35 cellular contexts compared by ENCODE assay signal in genomic region chr1:56873213-56873612, GRCh38. TPM values are rescaled to one million over a fixed set of nuclear protein-coding genes. Genes with fewer than 3 reads are reported as not detected.
"Had no signal": no experiment of that assay in that cellular context is flagged by ENCODE, and none has a peak within 500 bp of the region (broad histone marks: within the 10 kb centered on the region; RNA-seq: fewer than 3 reads in every experiment).

No MANE protein-coding gene starts in this region.

- H3K9me3 Mint-ChIP-seq: activated CD4-positive, alpha-beta memory T cell treated with anti-CD3 and anti-CD28 coated beads for 36 hours; activated CD4-positive, alpha-beta T cell treated with anti-CD3 and anti-CD28 coated beads, Interleukin-2, amount 10 ng/mL, durations not matched to agents 24 days and 14 days; activated naive CD4-positive, alpha-beta T cell treated with anti-CD3 and anti-CD28 coated beads, Interleukin-2, amount 10 ng/mL, durations not matched to agents 7 days and 5 days; activated naive CD8-positive, alpha-beta T cell treated with anti-CD3 and anti-CD28 coated beads, Interleukin-2, amount 10 ng/mL, durations not matched to agents 7 days and 5 days; activated T-helper 1 cell treated with anti-CD3 and anti-CD28 coated beads, Interleukin-12 subunit alpha, Interleukin-12 subunit beta, Interleukin-2, Interleukin-4 antibody, amounts not matched to agents 30 ng/mL and 10 ng/mL and 1 ng/mL, durations not matched to agents 14 hours and 24 hours and 36 hours; activated T-helper 2 cell treated with anti-CD3 and anti-CD28 coated beads, Interferon-gamma antibody, Interleukin-2, Interleukin-4, amounts not matched to agents 10 μg/mL and 5 μg/mL and 100 μg/mL, durations not matched to agents 14 hours and 24 hours and 36 hours; effector memory CD8-positive, alpha-beta T cell; T-cell; T-helper 1 cell treated with Interleukin-12 subunit alpha and Interleukin-12 subunit beta and Interleukin-4 antibody, amounts not matched to agents 30 μg/mL and 1 μg/mL, for 36 hours; T-helper 2 cell treated with Interferon-gamma antibody and Interleukin-4, amounts not matched to agents 5 μg/mL and 100 μg/mL, for 36 hours had no signal

- H3K27me3 Mint-ChIP-seq: activated CD4-positive, alpha-beta T cell treated with anti-CD3 and anti-CD28 coated beads, Interleukin-2, amount 10 ng/mL, durations not matched to agents 24 days and 14 days; activated CD8-positive, alpha-beta memory T cell treated with anti-CD3 and anti-CD28 coated beads, Interleukin-2, amount 10 ng/mL, durations not matched to agents 7 days and 5 days; activated naive CD4-positive, alpha-beta T cell treated with anti-CD3 and anti-CD28 coated beads, Interleukin-2, amount 10 ng/mL, durations not matched to agents 7 days and 5 days had no signal

- H3K4me3 Mint-ChIP-seq: activated CD4-positive, alpha-beta memory T cell treated with anti-CD3 and anti-CD28 coated beads for 36 hours; activated CD4-positive, alpha-beta T cell treated with anti-CD3 and anti-CD28 coated beads for 36 hours; activated CD4-positive, alpha-beta T cell treated with anti-CD3 and anti-CD28 coated beads, Interleukin-2, amount 10 ng/mL, durations not matched to agents 24 days and 14 days; activated CD8-positive, alpha-beta memory T cell treated with anti-CD3 and anti-CD28 coated beads, Interleukin-2, amount 10 ng/mL, durations not matched to agents 7 days and 5 days; activated CD8-positive, alpha-beta T cell treated with anti-CD3 and anti-CD28 coated beads, Interleukin-2, amount 10 ng/mL, durations not matched to agents 7 days and 5 days; activated naive CD4-positive, alpha-beta T cell treated with anti-CD3 and anti-CD28 coated beads, Interleukin-2, amount 10 ng/mL, durations not matched to agents 7 days and 5 days; activated naive CD8-positive, alpha-beta T cell treated with anti-CD3 and anti-CD28 coated beads, Interleukin-2, amount 10 ng/mL, durations not matched to agents 7 days and 5 days; activated T-helper 1 cell treated with anti-CD3 and anti-CD28 coated beads, Interleukin-12 subunit alpha, Interleukin-12 subunit beta, Interleukin-2, Interleukin-4 antibody, amounts not matched to agents 30 ng/mL and 10 ng/mL and 1 ng/mL, durations not matched to agents 14 hours and 24 hours and 36 hours; effector memory CD8-positive, alpha-beta T cell; T-cell; T-helper 1 cell treated with Interleukin-12 subunit alpha and Interleukin-12 subunit beta and Interleukin-4 antibody, amounts not matched to agents 30 μg/mL and 1 μg/mL, for 36 hours; T-helper 2 cell treated with Interferon-gamma antibody and Interleukin-4, amounts not matched to agents 5 μg/mL and 100 μg/mL, for 36 hours had no signal

- H3K4me3 ChIP-seq: ascending aorta, esophagus squamous epithelium, gastrocnemius medialis, heart left ventricle had no signal

- H3K36me3 Mint-ChIP-seq: activated CD4-positive, alpha-beta memory T cell treated with anti-CD3 and anti-CD28 coated beads for 36 hours; activated CD8-positive, alpha-beta memory T cell treated with anti-CD3 and anti-CD28 coated beads, Interleukin-2, amount 10 ng/mL, durations not matched to agents 7 days and 5 days; activated naive CD4-positive, alpha-beta T cell treated with anti-CD3 and anti-CD28 coated beads, Interleukin-2, amount 10 ng/mL, durations not matched to agents 7 days and 5 days; activated naive CD4-positive, alpha-beta T cell treated with anti-CD3 and anti-CD28 coated beads, Interleukin-2, amount 50 U/mL, for 72 hours; activated naive CD8-positive, alpha-beta T cell treated with anti-CD3 and anti-CD28 coated beads, Interleukin-2, amount 10 ng/mL, durations not matched to agents 7 days and 5 days; T-cell had no signal

- DNase-seq: activated CD4-positive, alpha-beta memory T cell treated with anti-CD3 and anti-CD28 coated beads for 36 hours; activated CD4-positive, alpha-beta T cell treated with anti-CD3 and anti-CD28 coated beads for 36 hours; activated CD4-positive, alpha-beta T cell treated with anti-CD3 and anti-CD28 coated beads, Interleukin-2, amount 10 ng/mL, durations not matched to agents 24 days and 14 days; activated CD4-positive, CD25-positive, alpha-beta regulatory T cell; activated CD4-positive, CD25-positive, alpha-beta regulatory T cell treated with anti-CD3 and anti-CD28 coated beads, Interleukin-2, amount 50 U/mL, for 72 hours; activated CD8-positive, alpha-beta memory T cell treated with anti-CD3 and anti-CD28 coated beads, Interleukin-2, amount 10 ng/mL, durations not matched to agents 7 days and 5 days; activated CD8-positive, alpha-beta memory T cell treated with anti-CD3 and anti-CD28 coated beads, Interleukin-2, amount 50 U/mL, for 4 hours; activated CD8-positive, alpha-beta T cell treated with anti-CD3 and anti-CD28 coated beads, Interleukin-2, amount 10 ng/mL, durations not matched to agents 7 days and 5 days; activated effector memory CD4-positive, alpha-beta T cell treated with anti-CD3 and anti-CD28 coated beads, Interleukin-2, amount 50 U/mL, for 16 hours; activated naive CD4-positive, alpha-beta T cell treated with anti-CD3 and anti-CD28 coated beads, Interleukin-2, amount 10 ng/mL, durations not matched to agents 7 days and 5 days; activated naive CD8-positive, alpha-beta T cell treated with anti-CD3 and anti-CD28 coated beads, Interleukin-2, amount 10 ng/mL, durations not matched to agents 7 days and 5 days; activated T-cell treated with anti-CD3 and anti-CD28 coated beads, Interleukin-2, amount 50 U/mL, for 1 hour; activated T-cell treated with anti-CD3 and anti-CD28 coated beads, Interleukin-2, amount 50 U/mL, for 48 hours; brain microvascular endothelial cell; caudate nucleus; cortex of kidney; dermis blood vessel endothelial cell; effector CD4-positive, alpha-beta T cell; effector memory CD8-positive, alpha-beta T cell; esophagus squamous epithelium; gastrocnemius medialis; glutamatergic neuron; heart left ventricle; T-cell had no signal

- H3K9me3 ChIP-seq: ascending aorta, esophagus squamous epithelium, gastrocnemius medialis, heart left ventricle had no signal

- H3K36me3 ChIP-seq: ascending aorta, brain microvascular endothelial cell, esophagus squamous epithelium, gastrocnemius medialis, heart left ventricle had no signal

- H3K4me1 ChIP-seq: ascending aorta, esophagus squamous epithelium, gastrocnemius medialis had no signal

- H3K27ac Mint-ChIP-seq: activated CD4-positive, alpha-beta memory T cell treated with anti-CD3 and anti-CD28 coated beads for 36 hours; activated CD4-positive, alpha-beta T cell treated with anti-CD3 and anti-CD28 coated beads for 36 hours; activated CD4-positive, alpha-beta T cell treated with anti-CD3 and anti-CD28 coated beads, Interleukin-2, amount 10 ng/mL, durations not matched to agents 24 days and 14 days; activated CD8-positive, alpha-beta memory T cell treated with anti-CD3 and anti-CD28 coated beads, Interleukin-2, amount 10 ng/mL, durations not matched to agents 7 days and 5 days; activated CD8-positive, alpha-beta T cell treated with anti-CD3 and anti-CD28 coated beads, Interleukin-2, amount 10 ng/mL, durations not matched to agents 7 days and 5 days; activated naive CD4-positive, alpha-beta T cell treated with anti-CD3 and anti-CD28 coated beads, Interleukin-2, amount 10 ng/mL, durations not matched to agents 7 days and 5 days; activated naive CD4-positive, alpha-beta T cell treated with anti-CD3 and anti-CD28 coated beads, Interleukin-2, amount 50 U/mL, for 72 hours; activated naive CD8-positive, alpha-beta T cell treated with anti-CD3 and anti-CD28 coated beads, Interleukin-2, amount 10 ng/mL, durations not matched to agents 7 days and 5 days; activated T-helper 1 cell treated with anti-CD3 and anti-CD28 coated beads, Interleukin-12 subunit alpha, Interleukin-12 subunit beta, Interleukin-2, Interleukin-4 antibody, amounts not matched to agents 30 ng/mL and 10 ng/mL and 1 ng/mL, durations not matched to agents 14 hours and 24 hours and 36 hours; activated T-helper 2 cell treated with anti-CD3 and anti-CD28 coated beads, Interferon-gamma antibody, Interleukin-2, Interleukin-4, amounts not matched to agents 10 μg/mL and 5 μg/mL and 100 μg/mL, durations not matched to agents 14 hours and 24 hours and 36 hours; effector memory CD8-positive, alpha-beta T cell; T-cell; T-helper 1 cell treated with Interleukin-12 subunit alpha and Interleukin-12 subunit beta and Interleukin-4 antibody, amounts not matched to agents 30 μg/mL and 1 μg/mL, for 36 hours; T-helper 2 cell treated with Interferon-gamma antibody and Interleukin-4, amounts not matched to agents 5 μg/mL and 100 μg/mL, for 36 hours had no signal

- H3K27me3 ChIP-seq: ascending aorta, brain microvascular endothelial cell, gastrocnemius medialis had no signal

- H3K4me1 Mint-ChIP-seq: activated CD4-positive, alpha-beta T cell treated with anti-CD3 and anti-CD28 coated beads for 36 hours; activated CD4-positive, alpha-beta T cell treated with anti-CD3 and anti-CD28 coated beads, Interleukin-2, amount 10 ng/mL, durations not matched to agents 24 days and 14 days; activated CD8-positive, alpha-beta memory T cell treated with anti-CD3 and anti-CD28 coated beads, Interleukin-2, amount 10 ng/mL, durations not matched to agents 7 days and 5 days; activated naive CD4-positive, alpha-beta T cell treated with anti-CD3 and anti-CD28 coated beads, Interleukin-2, amount 10 ng/mL, durations not matched to agents 7 days and 5 days; activated naive CD8-positive, alpha-beta T cell treated with anti-CD3 and anti-CD28 coated beads, Interleukin-2, amount 10 ng/mL, durations not matched to agents 7 days and 5 days had no signal

- H3K27ac ChIP-seq: ascending aorta, brain microvascular endothelial cell, epithelial cell of prostate, esophagus squamous epithelium, gastrocnemius medialis, heart left ventricle had no signal

- ATAC-seq: activated CD4-positive, alpha-beta T cell treated with anti-CD3 and anti-CD28 coated beads for 36 hours; activated CD8-positive, alpha-beta memory T cell treated with anti-CD3 and anti-CD28 coated beads, Interleukin-2, amount 10 ng/mL, durations not matched to agents 7 days and 5 days; activated CD8-positive, alpha-beta T cell treated with anti-CD3 and anti-CD28 coated beads, Interleukin-2, amount 10 ng/mL, durations not matched to agents 7 days and 5 days; activated naive CD4-positive, alpha-beta T cell treated with anti-CD3 and anti-CD28 coated beads, Interleukin-2, amount 50 U/mL, for 72 hours; effector memory CD8-positive, alpha-beta T cell; gastrocnemius medialis; heart left ventricle; T-cell had no signal

RNA-seq across cellular contexts. Expression of gene C8A, which starts 18.6 kb away (rescaled TPM):
- total RNA-seq: activated CD4-positive, alpha-beta memory T cell treated with anti-CD3 and anti-CD28 coated beads for 36 hours; activated CD4-positive, alpha-beta T cell treated with anti-CD3 and anti-CD28 coated beads for 36 hours; activated CD4-positive, alpha-beta T cell treated with anti-CD3 and anti-CD28 coated beads, Interleukin-2, amount 10 ng/mL, durations not matched to agents 24 days and 14 days; activated CD8-positive, alpha-beta memory T cell treated with anti-CD3 and anti-CD28 coated beads for 36 hours; activated CD8-positive, alpha-beta memory T cell treated with anti-CD3 and anti-CD28 coated beads, Interleukin-2, amount 10 ng/mL, durations not matched to agents 7 days and 5 days; activated CD8-positive, alpha-beta T cell treated with anti-CD3 and anti-CD28 coated beads, Interleukin-2, amount 10 ng/mL, durations not matched to agents 7 days and 5 days; activated naive CD4-positive, alpha-beta T cell treated with anti-CD3 and anti-CD28 coated beads, Interleukin-2, amount 50 U/mL, for 72 hours; activated naive CD8-positive, alpha-beta T cell treated with anti-CD3 and anti-CD28 coated beads, Interleukin-2, amount 10 ng/mL, durations not matched to agents 7 days and 5 days; activated T-helper 1 cell treated with anti-CD3 and anti-CD28 coated beads, Interleukin-12 subunit alpha, Interleukin-12 subunit beta, Interleukin-2, Interleukin-4 antibody, amounts not matched to agents 30 ng/mL and 10 ng/mL and 1 ng/mL, durations not matched to agents 14 hours and 24 hours and 36 hours; activated T-helper 2 cell treated with anti-CD3 and anti-CD28 coated beads, Interferon-gamma antibody, Interleukin-2, Interleukin-4, amounts not matched to agents 10 μg/mL and 5 μg/mL and 100 μg/mL, durations not matched to agents 14 hours and 24 hours and 36 hours; chondrocyte; dermis blood vessel endothelial cell; endothelial cell of umbilical vein; esophagus squamous epithelium; heart left ventricle had no signal
- polyA plus RNA-seq: endothelial cell of umbilical vein, esophagus, heart left ventricle had no signal

RNA-seq across cellular contexts. Expression of gene FYB2, which starts 54.0 kb away (rescaled TPM):
- total RNA-seq: activated CD4-positive, alpha-beta memory T cell treated with anti-CD3 and anti-CD28 coated beads for 36 hours; activated CD4-positive, alpha-beta T cell treated with anti-CD3 and anti-CD28 coated beads for 36 hours; activated CD4-positive, alpha-beta T cell treated with anti-CD3 and anti-CD28 coated beads, Interleukin-2, amount 10 ng/mL, durations not matched to agents 24 days and 14 days; activated CD8-positive, alpha-beta memory T cell treated with anti-CD3 and anti-CD28 coated beads for 36 hours; activated CD8-positive, alpha-beta memory T cell treated with anti-CD3 and anti-CD28 coated beads, Interleukin-2, amount 10 ng/mL, durations not matched to agents 7 days and 5 days; activated CD8-positive, alpha-beta T cell treated with anti-CD3 and anti-CD28 coated beads, Interleukin-2, amount 10 ng/mL, durations not matched to agents 7 days and 5 days; activated naive CD4-positive, alpha-beta T cell treated with anti-CD3 and anti-CD28 coated beads, Interleukin-2, amount 50 U/mL, for 72 hours; activated naive CD8-positive, alpha-beta T cell treated with anti-CD3 and anti-CD28 coated beads, Interleukin-2, amount 10 ng/mL, durations not matched to agents 7 days and 5 days; activated T-helper 1 cell treated with anti-CD3 and anti-CD28 coated beads, Interleukin-12 subunit alpha, Interleukin-12 subunit beta, Interleukin-2, Interleukin-4 antibody, amounts not matched to agents 30 ng/mL and 10 ng/mL and 1 ng/mL, durations not matched to agents 14 hours and 24 hours and 36 hours; activated T-helper 2 cell treated with anti-CD3 and anti-CD28 coated beads, Interferon-gamma antibody, Interleukin-2, Interleukin-4, amounts not matched to agents 10 μg/mL and 5 μg/mL and 100 μg/mL, durations not matched to agents 14 hours and 24 hours and 36 hours; ascending aorta; dermis blood vessel endothelial cell; endothelial cell of umbilical vein; T-cell had no signal
- polyA plus RNA-seq: endothelial cell of umbilical vein had no signal
